In genomic region chr5:10459080-10460055, GRCh38 we compare ENCODE assay signal across 13 cellular contexts. TPM values are rescaled to one million over a fixed set of nuclear protein-coding genes. Genes with fewer than 3 reads are reported as not detected.
"Had no signal": no experiment of that assay in that cellular context is flagged by ENCODE, and none has a peak within 500 bp of the region (broad histone marks: within the 10 kb centered on the region; RNA-seq: fewer than 3 reads in every experiment).

No MANE protein-coding gene starts in this region.

- H3K27me3 ChIP-seq: colonic mucosa, heart left ventricle had no signal

- DNase-seq: activated CD4-positive, alpha-beta memory T cell treated with anti-CD3 and anti-CD28 coated beads for 36 hours; activated naive CD4-positive, alpha-beta T cell; colonic mucosa; heart left ventricle; kidney; stimulated activated CD4-positive, alpha-beta T cell treated with anti-CD3 and anti-CD28 coated beads, Interleukin-2, amount 100 ng/mL, for 48 hours; T-helper 2 cell had no signal

- H3K9me3 ChIP-seq: colonic mucosa, gastroesophageal sphincter, heart left ventricle had no signal

- H3K9me3 Mint-ChIP-seq: activated CD4-positive, alpha-beta memory T cell treated with anti-CD3 and anti-CD28 coated beads for 36 hours had no signal

- ATAC-seq: esophagus mucosa, gastroesophageal sphincter had no signal

- H3K36me3 ChIP-seq: colonic mucosa, gastroesophageal sphincter, heart left ventricle had no signal

- H3K4me3 ChIP-seq: colonic mucosa, gastroesophageal sphincter, heart left ventricle had no signal

- H3K27me3 Mint-ChIP-seq: activated CD4-positive, alpha-beta memory T cell treated with anti-CD3 and anti-CD28 coated beads for 36 hours had no signal

- H3K4me1 ChIP-seq: colonic mucosa, gastroesophageal sphincter had no signal

- H3K27ac Mint-ChIP-seq: activated CD4-positive, alpha-beta memory T cell treated with anti-CD3 and anti-CD28 coated beads for 36 hours; progenitor cell of endocrine pancreas had no signal

- H3K27ac ChIP-seq: colonic mucosa, gastroesophageal sphincter had no signal

- H3K36me3 Mint-ChIP-seq: activated CD4-positive, alpha-beta memory T cell treated with anti-CD3 and anti-CD28 coated beads for 36 hours; brain had no signal

- H3K4me3 Mint-ChIP-seq: activated CD4-positive, alpha-beta memory T cell treated with anti-CD3 and anti-CD28 coated beads for 36 hours; brain had no signal

RNA-seq across cellular contexts. Expression of gene ROPN1L, which starts 17.7 kb away (rescaled TPM):
- total RNA-seq: activated CD4-positive, alpha-beta memory T cell treated with anti-CD3 and anti-CD28 coated beads for 36 hours; colonic mucosa; esophagus mucosa; skeletal muscle tissue; ureter had no signal
